ENCODE assay signal across 19 cellular contexts in genomic region chr12:46514886-46515285, GRCh38.
"Had no signal": no experiment of that assay in that cellular context is flagged by ENCODE, and none has a peak within 500 bp of the region (broad histone marks: within the 10 kb centered on the region; RNA-seq: fewer than 3 reads in every experiment).

No MANE protein-coding gene starts in this region.

- H3K4me3 ChIP-seq: MG63 had no signal

- H3K27me3 ChIP-seq: brain microvascular endothelial cell, MG63 had no signal

- H3K27ac ChIP-seq: brain microvascular endothelial cell, VCaP had no signal

- H3K27me3 Mint-ChIP-seq: activated CD4-positive, alpha-beta memory T cell treated with anti-CD3 and anti-CD28 coated beads for 36 hours; activated CD4-positive, alpha-beta T cell treated with anti-CD3 and anti-CD28 coated beads, Interleukin-2, amount 10 ng/mL, durations not matched to agents 7 days and 5 days had no signal

- H3K36me3 ChIP-seq: brain microvascular endothelial cell, MG63 had no signal

- H3K27ac Mint-ChIP-seq: activated CD4-positive, alpha-beta memory T cell treated with anti-CD3 and anti-CD28 coated beads for 36 hours; activated naive CD4-positive, alpha-beta T cell treated with anti-CD3 and anti-CD28 coated beads, Interleukin-2, amount 50 U/mL, for 72 hours; T-helper 1 cell treated with Interleukin-12 subunit alpha and Interleukin-12 subunit beta and Interleukin-4 antibody, amounts not matched to agents 30 μg/mL and 1 μg/mL, for 36 hours had no signal

- H3K4me3 Mint-ChIP-seq: activated CD4-positive, alpha-beta memory T cell treated with anti-CD3 and anti-CD28 coated beads for 36 hours; activated CD4-positive, alpha-beta T cell treated with anti-CD3 and anti-CD28 coated beads, Interleukin-2, amount 10 ng/mL, durations not matched to agents 7 days and 5 days; activated T-cell treated with anti-CD3 and anti-CD28 coated beads, Interleukin-2, amount 50 U/mL, for 4 hours; T-helper 1 cell treated with Interleukin-12 subunit alpha and Interleukin-12 subunit beta and Interleukin-4 antibody, amounts not matched to agents 30 μg/mL and 1 μg/mL, for 36 hours had no signal

- DNase-seq: activated CD4-positive, alpha-beta memory T cell treated with anti-CD3 and anti-CD28 coated beads for 36 hours; activated CD4-positive, alpha-beta T cell treated with anti-CD3 and anti-CD28 coated beads, Interleukin-2, amount 10 ng/mL, durations not matched to agents 7 days and 5 days; activated CD4-positive, CD25-positive, alpha-beta regulatory T cell; activated CD8-positive, alpha-beta memory T cell treated with anti-CD3 and anti-CD28 coated beads for 24 hours; activated T-cell treated with anti-CD3 and anti-CD28 coated beads, Interleukin-2, amount 50 U/mL, for 4 hours; brain microvascular endothelial cell; caudate nucleus; MG63; NCI-H1105; NCI-H1436; NCI-H1694 treated with DMSO at 0.1 percent for 48 hours; NCI-H2029 treated with DMSO at 0.1 percent for 48 hours; NCI-H345; NCI-H510A; NCI-H69; SHP77 had no signal

- ATAC-seq: activated naive CD4-positive, alpha-beta T cell treated with anti-CD3 and anti-CD28 coated beads, Interleukin-2, amount 50 U/mL, for 72 hours; activated T-cell treated with anti-CD3 and anti-CD28 coated beads, Interleukin-2, amount 50 U/mL, for 4 hours had no signal
